In genomic region chr10:1653321-1653720, GRCh38 we compare ENCODE assay signal across 23 cellular contexts.
"Had no signal": no experiment of that assay in that cellular context is flagged by ENCODE, and none has a peak within 500 bp of the region (broad histone marks: within the 10 kb centered on the region; RNA-seq: fewer than 3 reads in every experiment).

No MANE protein-coding gene starts in this region.

- DNase-seq: heart left ventricle; hypothalamus; left ventricle myocardium inferior; mesendoderm; midbrain; mucosa of descending colon; naive thymus-derived CD4-positive, alpha-beta T cell; nucleus accumbens; pancreas; stimulated activated CD4-positive, alpha-beta T cell treated with anti-CD3 and anti-CD28 coated beads, Interleukin-1b, Interleukin-23, amount 100 ng/mL, for 48 hours; stimulated activated CD4-positive, alpha-beta T cell treated with anti-CD3 and anti-CD28 coated beads, Interleukin-2, amount 100 ng/mL, for 48 hours; stimulated activated naive B cell treated with anti-CD40 and anti-IgM and Interleukin-4, amounts not matched to agents 10 μg/mL and 1 μg/mL and 100 μg/mL, for 72 hours; stimulated activated naive CD8-positive, alpha-beta T cell treated with anti-CD3 and anti-CD28 coated beads, Interleukin-15, Interleukin-2, amounts not matched to agents 100 U/mL and 50 U/mL, for 24 hours; stomach; testis; thyroid gland; transverse colon; uterus had no signal

- H3K27ac Mint-ChIP-seq: naive thymus-derived CD4-positive, alpha-beta T cell; natural killer cell treated with Interleukin-12 subunit alpha and Interleukin-12 subunit beta and Interleukin-15 and Interleukin-18, amount 100 ng/mL, for 72 hours; stimulated activated naive B cell treated with anti-CD40 and anti-IgM and Interleukin-4, amounts not matched to agents 10 μg/mL and 1 μg/mL and 100 μg/mL, for 72 hours had no signal

- H3K36me3 ChIP-seq: heart left ventricle, left ventricle myocardium inferior, pancreas, right atrium auricular region, right lobe of liver, stomach, thyroid gland, transverse colon, uterus had no signal

- ATAC-seq: heart left ventricle; mucosa of descending colon; naive thymus-derived CD4-positive, alpha-beta T cell; pancreas; right lobe of liver; stimulated activated naive B cell treated with anti-CD40 and anti-IgM and Interleukin-4, amounts not matched to agents 10 μg/mL and 1 μg/mL and 100 μg/mL, for 72 hours; stimulated activated naive CD8-positive, alpha-beta T cell treated with anti-CD3 and anti-CD28 coated beads, Interleukin-15, Interleukin-2, amounts not matched to agents 100 U/mL and 50 U/mL, for 24 hours had no signal

- H3K9me3 Mint-ChIP-seq: natural killer cell treated with Interleukin-12 subunit alpha and Interleukin-12 subunit beta and Interleukin-15 and Interleukin-18, amount 100 ng/mL, for 72 hours; stimulated activated naive B cell treated with anti-CD40 and anti-IgM and Interleukin-4, amounts not matched to agents 10 μg/mL and 1 μg/mL and 100 μg/mL, for 72 hours had no signal

- H3K27me3 ChIP-seq: right atrium auricular region, right lobe of liver, testis, thyroid gland, transverse colon, uterus had no signal

- H3K4me3 ChIP-seq: heart left ventricle, left ventricle myocardium inferior, lung, mucosa of descending colon, pancreas, right atrium auricular region, right lobe of liver, smooth muscle cell, stomach, testis, thyroid gland, transverse colon, uterus had no signal

- H3K4me1 ChIP-seq: heart left ventricle, left ventricle myocardium inferior, pancreas, right atrium auricular region, right lobe of liver, stomach, testis, thyroid gland, uterus had no signal

- H3K27ac ChIP-seq: heart left ventricle, left ventricle myocardium inferior, pancreas, right atrium auricular region, right lobe of liver, stomach, testis, thyroid gland, transverse colon, uterus had no signal

- H3K36me3 Mint-ChIP-seq: naive thymus-derived CD4-positive, alpha-beta T cell; natural killer cell treated with Interleukin-12 subunit alpha and Interleukin-12 subunit beta and Interleukin-15 and Interleukin-18, amount 100 ng/mL, for 72 hours; stimulated activated naive B cell treated with anti-CD40 and anti-IgM and Interleukin-4, amounts not matched to agents 10 μg/mL and 1 μg/mL and 100 μg/mL, for 72 hours had no signal

- H3K9me3 ChIP-seq: heart left ventricle, left ventricle myocardium inferior, mucosa of descending colon, pancreas, right atrium auricular region, right lobe of liver, stomach, testis, thyroid gland, transverse colon, uterus had no signal

- H3K4me3 Mint-ChIP-seq: naive thymus-derived CD4-positive, alpha-beta T cell; natural killer cell treated with Interleukin-12 subunit alpha and Interleukin-12 subunit beta and Interleukin-15 and Interleukin-18, amount 100 ng/mL, for 72 hours; stimulated activated naive B cell treated with anti-CD40 and anti-IgM and Interleukin-4, amounts not matched to agents 10 μg/mL and 1 μg/mL and 100 μg/mL, for 72 hours had no signal
